ENCODE assay signal across 8 cellular contexts in the genomic region with DNA sequence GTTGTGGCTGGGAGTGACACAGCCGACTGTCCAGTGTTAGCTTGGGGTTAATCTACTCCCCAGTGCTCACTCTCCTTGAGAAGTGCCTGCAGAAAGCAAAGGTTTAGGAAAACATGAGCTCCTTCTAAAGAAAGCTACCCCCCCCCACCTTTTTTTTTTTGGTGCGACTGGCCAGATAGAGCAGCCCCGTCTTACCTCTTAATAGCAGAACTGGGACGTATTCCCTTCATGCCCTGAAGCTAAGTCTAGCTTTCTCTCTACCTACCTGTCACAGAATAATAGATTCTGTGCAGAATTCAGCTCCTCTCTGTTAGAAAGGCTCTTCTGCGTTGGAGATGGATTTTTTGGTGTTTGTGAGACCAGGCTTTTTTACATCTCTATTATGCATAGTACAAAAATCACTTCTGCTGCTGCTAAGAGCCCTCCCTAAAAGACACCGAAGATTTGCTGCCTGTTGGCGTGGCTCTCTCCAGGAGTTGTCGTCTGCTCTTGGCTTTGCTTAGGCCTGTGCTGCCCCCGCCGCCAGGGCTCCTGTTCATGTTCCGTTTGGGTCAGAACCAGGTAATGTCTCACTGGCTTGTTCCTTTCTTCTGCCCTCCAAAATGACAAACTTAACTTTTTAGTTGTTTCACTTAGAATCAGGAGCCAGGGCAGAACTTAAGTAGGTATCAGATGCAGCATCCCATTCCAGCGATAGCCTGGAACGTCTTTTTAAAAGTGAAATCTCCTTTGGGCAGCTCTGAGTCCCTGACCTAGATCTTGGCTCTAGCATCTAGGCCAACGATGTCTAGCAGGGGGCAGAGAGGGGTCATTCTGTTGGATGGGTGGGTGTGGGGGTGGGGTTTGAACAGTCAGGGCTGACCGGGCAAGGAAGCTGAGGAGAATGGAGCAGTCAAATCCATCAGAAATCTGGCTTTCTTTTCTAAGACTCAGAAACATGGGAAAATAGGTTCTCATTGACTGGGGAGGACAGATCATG. TPM values are rescaled to one million over a fixed set of nuclear protein-coding genes. Genes with fewer than 3 reads are reported as not detected.
DNase-seq lines count a peak whose midpoint lies in the region; ATAC-seq, FAIRE-seq and TF ChIP-seq lines count a peak whose summit lies in the region.

No MANE protein-coding gene starts in this region.

- H3K9ac ChIP-seq in BLaER1 treated with 17β-estradiol and CSF1 and Interleukin-3, amounts not matched to agents 10 nM and 100 nM, result peak overlapping the region; percentile 94 to 99 (median 98)
- H3K9ac ChIP-seq in endothelial cell of umbilical vein (replicated peaks; ENCODE audit: extremely low read depth, insufficient read depth, low read length), result peak overlapping the region; percentile 99

- POLR2A ChIA-PET in endothelial cell of umbilical vein (lab: Charles Lee), result interaction anchor here (0.7 to 1.8 kb wide), 3 partner anchors 9 to 57 kb away, joined by 3 to 8 read pairs (median 6); no protein-coding TSS in a partner anchor

- intact Hi-C loops in endothelial cell of umbilical vein (cut with micrococcal nuclease), result loop anchor here (1.0 to 2.0 kb wide), 3 partner anchors 9 to 159 kb away; no protein-coding TSS in a partner anchor

- H3K4me2 ChIP-seq in BLaER1 treated with 17β-estradiol and CSF1 and Interleukin-3, amounts not matched to agents 10 nM and 100 nM, result peak overlapping the region; percentile 82 to 98 (median 88)
- H3K4me2 ChIP-seq in endothelial cell of umbilical vein (ENCODE audit: insufficient read depth, low read length), result peak overlapping the region; percentile 78

- peak overlapping the region in 10 of 11 experiments; percentile 92 to 99 (median 97); a peak in 20 of 22 replicates for H3K27ac ChIP-seq in BLaER1 treated with 17β-estradiol and CSF1 and Interleukin-3, amounts not matched to agents 10 nM and 100 nM
- peak overlapping the region; percentile 94 for H3K27ac ChIP-seq in endothelial cell of umbilical vein (ENCODE audit: insufficient read depth, low read depth, low read length)

- no peak overlapping the region for H2AFZ ChIP-seq in endothelial cell of umbilical vein (ENCODE audit: low read depth, low read length)

- no peak for FAIRE-seq in endothelial cell of umbilical vein (lab: Jason Lieb, UNC)

- TF ChIP-seq POLR2A in NB4 (IDR thresholded peaks at IDR 0.05; ENCODE audit: extremely low read depth, insufficient read length) (no peak), endothelial cell of umbilical vein (IDR thresholded peaks at IDR 0.05; ENCODE audit: low read depth, low read length) (no peak)

- peaks cover 65 to 70% (median 69%) of the 10 kb centered on the region in 11 experiments for H4K20me1 ChIP-seq in BLaER1 treated with 17β-estradiol and CSF1 and Interleukin-3, amounts not matched to agents 10 nM and 100 nM
- peaks cover 5% of the 10 kb centered on the region for H4K20me1 ChIP-seq in endothelial cell of umbilical vein (replicated peaks; ENCODE audit: control insufficient read depth, extremely low read depth, insufficient read depth, low read length)

- H3K36me3 ChIP-seq in BLaER1 treated with 17β-estradiol and CSF1 and Interleukin-3, amounts not matched to agents 10 nM and 100 nM, result peaks cover 0 to 13% (median 6%) of the 10 kb centered on the region in 11 experiments; a peak in 7 of 22 replicates
- H3K36me3 ChIP-seq in endothelial cell of umbilical vein (ENCODE audit: control insufficient read depth in 2 of 2, extremely low read depth in 1 of 2, insufficient read depth in 2 of 2, low read length in 2 of 2), result no peaks in the 10 kb centered on the region

- dilution Hi-C loops in endothelial cell of umbilical vein (cut with MboI; ENCODE audit: extremely low pct_ligation_motif_present, low sequenced_read_pairs), result loop anchor here (25.0 kb wide), 1 partner anchor 117 kb away; no protein-coding TSS in a partner anchor

- no peaks in the 10 kb centered on the region for H3K9me3 Mint-ChIP-seq in nephron progenitor cell

- H3K4me3 Mint-ChIP-seq in nephron progenitor cell, result peak overlapping the region; percentile 92

- H3K9me1 ChIP-seq in endothelial cell of umbilical vein (replicated peaks; ENCODE audit: control insufficient read depth, extremely low read depth, insufficient read depth, low read length), result no peaks in the 10 kb centered on the region

- peaks cover 54 to 60% (median 58%) of the 10 kb centered on the region in 10 experiments for H3K4me1 ChIP-seq in BLaER1 treated with 17β-estradiol and CSF1 and Interleukin-3, amounts not matched to agents 10 nM and 100 nM
- peaks cover 50% of the 10 kb centered on the region for H3K4me1 ChIP-seq in endothelial cell of umbilical vein (ENCODE audit: control insufficient read depth, extremely low read depth, insufficient read depth, low read length)

- CTCF ChIA-PET in endothelial cell of umbilical vein (lab: Charles Lee), result interaction anchor here (0.6 to 2.7 kb wide), 10 partner anchors 9 to 124 kb away, joined by 3 to 11 read pairs (median 4); no protein-coding TSS in a partner anchor

- H3K79me2 ChIP-seq in endothelial cell of umbilical vein (ENCODE audit: control insufficient read depth, insufficient read depth, low read length), result peaks cover 70% of the 10 kb centered on the region

- BruUV-seq in endothelial cell of umbilical vein (replicated peaks; lab: Mats Ljungman, UMichigan), result TSS peak; percentile 35

- H3K36me3 Mint-ChIP-seq in nephron progenitor cell (ENCODE audit: low read depth), result no peaks in the 10 kb centered on the region

- no peak for ATAC-seq in HG03095 (IDR thresholded peaks at IDR 0.05; ENCODE audit: unreplicated experiment)
- ATAC-seq in GM18861 (IDR thresholded peaks at IDR 0.05; ENCODE audit: unreplicated experiment), result no peak

- peaks cover 5% of the 10 kb centered on the region for H3K27me3 Mint-ChIP-seq in nephron progenitor cell (ENCODE audit: low read depth, poor library complexity)

- H3K27ac Mint-ChIP-seq in nephron progenitor cell, result peak overlapping the region; percentile 76

- no peaks in the 10 kb centered on the region for H3K9me3 ChIP-seq in BLaER1 treated with 17β-estradiol and CSF1 and Interleukin-3, amounts not matched to agents 10 nM and 100 nM (replicated peaks in 1 of 11)
- no peaks in the 10 kb centered on the region for H3K9me3 ChIP-seq in endothelial cell of umbilical vein (replicated peaks; ENCODE audit: control insufficient read depth, insufficient read depth, low read length)

- TF ChIP-seq CTCF in NB4 (IDR thresholded peaks at IDR 0.05; ENCODE audit: low read depth, low read length) (no peak), endothelial cell of umbilical vein (IDR thresholded peaks at IDR 0.05; ENCODE audit: extremely low read depth in 1 of 2, insufficient read depth in 1 of 2, low read depth in 1 of 2, low read length in 2 of 2) (no peak), nephron progenitor cell (IDR thresholded peaks at IDR 0.05) (no peak)

- no peak for DNase-seq in NB4 (ENCODE audit: low read depth)
- no peak for DNase-seq in endothelial cell of umbilical vein (ENCODE audit: low read depth, low spot score)
- no peak for DNase-seq in nephron progenitor cell
- no peak for DNase-seq in NCI-H1417 (lab: John Stamatoyannopoulos, UW)
- no peak for DNase-seq in activated naive CD4-positive, alpha-beta T cell (lab: John Stamatoyannopoulos, UW)

- peak overlapping the region; percentile 72 to 98 (median 94) for H3K4me3 ChIP-seq in BLaER1 treated with 17β-estradiol and CSF1 and Interleukin-3, amounts not matched to agents 10 nM and 100 nM
- H3K4me3 ChIP-seq in NB4 (ENCODE audit: low read depth, low read length) (peak overlapping the region; percentile 51), endothelial cell of umbilical vein (replicated peaks in 1 of 3; ENCODE audit: insufficient read depth in 1 of 3, low read depth in 1 of 3, low read length in 3 of 3) (peak overlapping the region; percentile 55 to 98 (median 91))

- peaks cover 15% of the 10 kb centered on the region for H3K4me1 Mint-ChIP-seq in nephron progenitor cell

- H3K27me3 ChIP-seq in BLaER1 treated with 17β-estradiol and CSF1 and Interleukin-3, amounts not matched to agents 10 nM and 100 nM, result no peaks in the 10 kb centered on the region
- H3K27me3 ChIP-seq in endothelial cell of umbilical vein (ENCODE audit: control insufficient read depth in 2 of 2, insufficient read depth in 2 of 2, low read length in 2 of 2), result no peaks in the 10 kb centered on the region

TF ChIP-seq in endothelial cell of umbilical vein, 7 proteins besides CTCF, POLR2A, EP300 and RAD21:
- TF ChIP-seq JUN (IDR thresholded peaks at IDR 0.05; ENCODE audit: borderline replicate concordance, insufficient read depth, insufficient read length, low read depth) (no peak), FOS (IDR thresholded peaks at IDR 0.05; ENCODE audit: borderline replicate concordance, insufficient read depth, low read length) (no peak), GATA2 (IDR thresholded peaks at IDR 0.05; ENCODE audit: insufficient read depth, insufficient read length, low read depth, low read length) (no peak), EZH2 (IDR thresholded peaks at IDR 0.05; ENCODE audit: borderline replicate concordance, low read depth, low read length, severe bottlenecking) (no peak), POLR2AphosphoS5 (IDR thresholded peaks at IDR 0.05; ENCODE audit: insufficient read depth, low read depth, low read length) (no peak), MYC (IDR thresholded peaks at IDR 0.05; ENCODE audit: low read depth, low read length) (no peak)
- TF ChIP-seq, protein P1, sequence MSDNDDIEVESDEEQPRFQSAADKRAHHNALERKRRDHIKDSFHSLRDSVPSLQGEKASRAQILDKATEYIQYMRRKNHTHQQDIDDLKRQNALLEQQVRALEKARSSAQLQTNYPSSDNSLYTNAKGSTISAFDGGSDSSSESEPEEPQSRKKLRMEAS (IDR thresholded peaks at IDR 0.05; ENCODE audit: insufficient read depth, insufficient read length), result no peak

RNA-seq across cellular contexts. Expression of a gene that starts 2.5 kb away (rescaled TPM):
- total RNA-seq in endothelial cell of umbilical vein, result 242 and 248 TPM in 2 replicates
- polyA plus RNA-seq in endothelial cell of umbilical vein, result 78.8 and 82.9 TPM in 2 replicates
- 78.5 and 80.6 TPM in 2 replicates for polyA plus RNA-seq in endothelial cell of umbilical vein (2011; cell fraction: cytosol; rRNA removed)
- polyA plus RNA-seq in endothelial cell of umbilical vein (2011; cell fraction: nucleus; rRNA removed), result 578 and 654 TPM in 2 replicates
- 97.7 and 123 TPM in 2 replicates for polyA plus RNA-seq in endothelial cell of umbilical vein (2012)
- 717 and 753 TPM in 2 replicates for polyA minus RNA-seq in endothelial cell of umbilical vein
- 58.8 TPM for polyA minus RNA-seq in endothelial cell of umbilical vein (2011; cell fraction: cytosol; rRNA and poly(A)+ RNA removed)
- polyA minus RNA-seq in endothelial cell of umbilical vein (2011; cell fraction: nucleus; rRNA and poly(A)+ RNA removed), result 902 and 1,116 TPM in 2 replicates
